9 cellular contexts compared by ENCODE assay signal in the genomic region with DNA sequence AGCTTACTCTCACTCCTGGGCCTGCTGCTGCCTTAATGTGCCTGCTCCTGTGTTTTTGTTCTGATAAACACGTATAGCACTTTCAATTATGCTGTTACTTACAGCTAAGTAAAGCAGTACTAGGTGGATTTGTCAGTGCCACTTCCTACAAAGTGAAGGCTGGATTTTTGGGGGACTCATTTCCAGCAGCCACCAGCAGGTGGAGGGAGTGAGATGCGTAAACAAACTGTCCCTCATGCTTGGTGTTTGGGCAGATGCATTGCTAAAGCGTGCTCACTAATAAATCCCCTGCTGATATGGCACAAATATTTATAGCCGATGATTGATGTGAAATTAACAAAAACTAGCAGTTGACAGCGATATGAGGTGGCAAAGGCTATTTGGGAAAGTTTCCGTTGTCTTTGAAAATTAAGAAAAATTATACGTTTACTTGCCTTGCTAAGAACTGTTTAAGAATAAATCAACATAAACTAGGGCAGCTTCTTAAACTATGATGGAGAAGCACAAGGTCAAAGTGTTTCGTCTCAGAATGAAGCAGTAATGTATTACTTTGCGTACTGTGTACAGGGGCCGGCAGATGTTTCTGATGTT.
A peak's percentile ranks its signal among the peaks of the same experiment; 100 is the strongest.
DNase-seq lines count a peak whose midpoint lies in the region; ATAC-seq and TF ChIP-seq lines count a peak whose summit lies in the region.
"Had no signal": no experiment of that assay in that cellular context is flagged by ENCODE, and none has a peak within 500 bp of the region (broad histone marks: within the 10 kb centered on the region; RNA-seq: fewer than 3 reads in every experiment).

No MANE protein-coding gene starts in this region.

- intact Hi-C loops in CD4-positive, alpha-beta memory T cell (cut with micrococcal nuclease) = no loop called here

- CTCF ChIA-PET in CD4-positive, alpha-beta memory T cell (lab: Charles Lee; ENCODE audit: partially characterized antibody) = interaction anchor here (0.9 to 5.6 kb wide), 8 partner anchors 8 to 1050 kb away, joined by 3 to 59 read pairs (median 4); no protein-coding TSS in a partner anchor

- no peaks in the 10 kb centered on the region for H3K36me3 ChIP-seq in CD4-positive, alpha-beta memory T cell (ENCODE audit: insufficient read depth, low read length)

- H3K9me3 Mint-ChIP-seq in CD4-positive, alpha-beta memory T cell = no peaks in the 10 kb centered on the region
- no peaks in the 10 kb centered on the region for H3K9me3 Mint-ChIP-seq in osteocyte (ENCODE audit: unreplicated experiment)
- H3K9me3 Mint-ChIP-seq: T-cell had no signal

- POLR2A ChIA-PET in CD4-positive, alpha-beta memory T cell (lab: Charles Lee; ENCODE audit: partially characterized antibody) = no interaction called here

- peak; percentile 45 for ATAC-seq in GM21529 (IDR thresholded peaks at IDR 0.05; ENCODE audit: unreplicated experiment)
- no peak for ATAC-seq in HG03354 (IDR thresholded peaks at IDR 0.05; ENCODE audit: poor library complexity, severe bottlenecking, unreplicated experiment)
- ATAC-seq: T-cell had no signal

- H3K4me3 Mint-ChIP-seq in CD4-positive, alpha-beta memory T cell = no peak overlapping the region
- no peak overlapping the region for H3K4me3 Mint-ChIP-seq in osteocyte (ENCODE audit: unreplicated experiment)
- H3K4me3 Mint-ChIP-seq: T-cell had no signal

- no peak overlapping the region for H3K4me3 ChIP-seq in CD4-positive, alpha-beta memory T cell (ENCODE audit: low read length in 2 of 2)
- H3K4me3 ChIP-seq in fibroblast of villous mesenchyme (ENCODE audit: low read depth, low read length) = no peak overlapping the region

- H3K27me3 ChIP-seq in CD4-positive, alpha-beta memory T cell (ENCODE audit: insufficient read depth, low read length) = no peaks in the 10 kb centered on the region

- no peak overlapping the region for H3K27ac ChIP-seq in CD4-positive, alpha-beta memory T cell (ENCODE audit: low read depth, low read length)

- peaks cover 0 to 1% (median 0%) of the 10 kb centered on the region in 4 donors for H3K4me1 Mint-ChIP-seq in CD4-positive, alpha-beta memory T cell
- peaks cover 2% of the 10 kb centered on the region for H3K4me1 Mint-ChIP-seq in osteocyte (ENCODE audit: unreplicated experiment)
- H3K4me1 Mint-ChIP-seq: T-cell had no signal

- no peak overlapping the region for H3K27ac Mint-ChIP-seq in CD4-positive, alpha-beta memory T cell
- H3K27ac Mint-ChIP-seq in osteocyte (ENCODE audit: unreplicated experiment) = no peak overlapping the region
- H3K27ac Mint-ChIP-seq: T-cell had no signal

- no peaks in the 10 kb centered on the region for H3K4me1 ChIP-seq in CD4-positive, alpha-beta memory T cell (ENCODE audit: insufficient read depth, low read length)

- no peaks in the 10 kb centered on the region for H3K36me3 Mint-ChIP-seq in CD4-positive, alpha-beta memory T cell
- H3K36me3 Mint-ChIP-seq in osteocyte (ENCODE audit: unreplicated experiment) = no peaks in the 10 kb centered on the region
- H3K36me3 Mint-ChIP-seq: T-cell had no signal

- DNase-seq in CD4-positive, alpha-beta memory T cell = peak in 4 of 5 donors; percentile 14 to 28 (median 22)
- peak; percentile 61 for DNase-seq in NCI-H460 (ENCODE audit: extremely low read depth, low read depth)
- DNase-seq in activated CD8-positive, alpha-beta memory T cell treated with anti-CD3 and anti-CD28 coated beads, Interleukin-2, amount 50 U/mL, for 24 hours (ENCODE audit: extremely low read depth) = peak; percentile 7
- DNase-seq in fibroblast of villous mesenchyme (ENCODE audit: low read depth) = peak; percentile 81
- no peak for DNase-seq in osteocyte (ENCODE audit: extremely low spot score, unreplicated experiment)
- DNase-seq in NCI-H187 treated with DMSO at 0.1 percent for 48 hours (lab: John Stamatoyannopoulos, UW) = no peak

- TF ChIP-seq CTCF in fibroblast of villous mesenchyme (IDR thresholded peaks at IDR 0.05; ENCODE audit: insufficient read depth, low read depth, low read length) = peak; percentile 94
- TF ChIP-seq CTCF in osteocyte (IDR thresholded peaks at IDR 0.05) = peak; percentile 90

- H3K9me3 ChIP-seq in CD4-positive, alpha-beta memory T cell (ENCODE audit: control insufficient read depth in 1 of 2, low read length in 2 of 2) = no peaks in the 10 kb centered on the region

- H3K27me3 Mint-ChIP-seq in CD4-positive, alpha-beta memory T cell = peaks cover 2 to 3% of the 10 kb centered on the region in 2 donors
- no peaks in the 10 kb centered on the region for H3K27me3 Mint-ChIP-seq in osteocyte (ENCODE audit: unreplicated experiment)

Comparison
In these comparisons a context has a peak if more than half of its experiments do, and no peak if none do; other contexts are left out.
1. DNase-seq: peak in CD4-positive, alpha-beta memory T cell (4 of 5), NCI-H460 (single experiment), activated CD8-positive, alpha-beta memory T cell treated with anti-CD3 and anti-CD28 coated beads, Interleukin-2, amount 50 U/mL, for 24 hours (single experiment) and fibroblast of villous mesenchyme (single experiment); none in osteocyte (single experiment) and NCI-H187 treated with DMSO at 0.1 percent for 48 hours (single experiment).